ENCODE assay signal across 25 cellular contexts in genomic region chr19:5881543-5882299, GRCh38. TPM values are rescaled to one million over a fixed set of nuclear protein-coding genes. Genes with fewer than 3 reads are reported as not detected.
A peak's percentile ranks its signal among the peaks of the same experiment; 100 is the strongest.
DNase-seq lines count a peak whose midpoint lies in the region; TF ChIP-seq lines count a peak whose summit lies in the region.
"Had no signal": no experiment of that assay in that cellular context is flagged by ENCODE, and none has a peak within 500 bp of the region (broad histone marks: within the 10 kb centered on the region; RNA-seq: fewer than 3 reads in every experiment).

No MANE protein-coding gene starts in this region.

- H3K79me1 ChIP-seq in neuronal stem cell (ENCODE audit: low read depth, low read length) = no peaks in the 10 kb centered on the region

- H4K8ac ChIP-seq in neuronal stem cell (ENCODE audit: low read depth, low read length) = no peak overlapping the region

- peak overlapping the region; percentile 17 for H3K18ac ChIP-seq in neuronal stem cell (ENCODE audit: low read length)

- no peaks in the 10 kb centered on the region for H3K27me3 ChIP-seq in neuronal stem cell (ENCODE audit: control insufficient read depth in 3 of 3, insufficient read depth in 3 of 3, low read depth in 1 of 3, low read length in 3 of 3)
- H3K27me3 ChIP-seq: BLaER1 had no signal

- no peak overlapping the region for H2AFZ ChIP-seq in neuronal stem cell (ENCODE audit: low read length)

- no peaks in the 10 kb centered on the region for H3K36me3 ChIP-seq in neuronal stem cell (replicated peaks in 1 of 2; ENCODE audit: control insufficient read depth in 2 of 2, insufficient read depth in 2 of 2, low read length in 2 of 2)
- H3K36me3 ChIP-seq: BLaER1, HAP-1 had no signal

- no peak overlapping the region for H2AK5ac ChIP-seq in neuronal stem cell (ENCODE audit: low read depth, low read length)

- no peak overlapping the region for H4K91ac ChIP-seq in neuronal stem cell (ENCODE audit: low read depth, low read length, poor library complexity)

- no peak for TF ChIP-seq RAD21 in Ishikawa (IDR thresholded peaks at IDR 0.05; ENCODE audit: low read depth)

- in situ Hi-C loops in GM13976 (cut with MboI; ENCODE audit: low sequenced_read_pairs, unreplicated experiment) = no loop called here

- WGBS in neuronal stem cell (ENCODE audit: extremely low coverage in 2 of 2, insufficient read length in 2 of 2, insufficient replicate concordance in 1 of 2), 2 donors = no CpG with 5 or more reads among the region's 19 CpGs

- H3K4ac ChIP-seq in neuronal stem cell (ENCODE audit: low read length) = no peak overlapping the region

- peaks cover 15 to 20% of the 10 kb centered on the region in 2 donors for H3K4me1 ChIP-seq in neuronal stem cell (ENCODE audit: control insufficient read depth in 2 of 2, insufficient read depth in 1 of 2, low read depth in 1 of 2, low read length in 2 of 2)

- no peak overlapping the region for H2BK12ac ChIP-seq in neuronal stem cell (ENCODE audit: low read length)

- no peak overlapping the region for H3K9ac ChIP-seq in neuronal stem cell (ENCODE audit: low read depth, low read length, poor library complexity)
- H3K9ac ChIP-seq: BLaER1 had no signal

- no peak overlapping the region for H3K14ac ChIP-seq in neuronal stem cell (ENCODE audit: low read length)

- peak overlapping the region; percentile 85 for H3K23ac ChIP-seq in neuronal stem cell (ENCODE audit: low read depth, low read length, poor library complexity)

- H3K9me3 ChIP-seq in neuronal stem cell (replicated peaks in 1 of 2; ENCODE audit: control insufficient read depth in 2 of 2, insufficient read depth in 1 of 2, low read depth in 1 of 2, low read length in 2 of 2) = no peaks in the 10 kb centered on the region
- H3K9me3 ChIP-seq: BLaER1, HAP-1 had no signal

- no peak overlapping the region for H3K4me3 ChIP-seq in neuronal stem cell (ENCODE audit: low read length in 2 of 2)
- H3K4me3 ChIP-seq: BLaER1, HAP-1 had no signal

- DNase-seq in NCI-H2029 (lab: John Stamatoyannopoulos, UW) = peak; percentile 57
- no peak for DNase-seq in NCI-H2029 treated with DMSO at 0.1 percent for 48 hours (lab: John Stamatoyannopoulos, UW)
- peak; percentile 29 for DNase-seq in NCI-H524 treated with DMSO at 0.1 percent for 48 hours (lab: John Stamatoyannopoulos, UW)
- no peak for DNase-seq in neuronal stem cell (ENCODE audit: low spot score)
- no peak for DNase-seq in GM13976 (ENCODE audit: low spot score)
- no peak for DNase-seq in HT-29 (ENCODE audit: low spot score)
- no peak for DNase-seq in NAMALWA (ENCODE audit: low spot score)
- DNase-seq: activated CD8-positive, alpha-beta T cell treated with anti-CD3 and anti-CD28 coated beads for 36 hours; activated naive CD4-positive, alpha-beta T cell treated with Interleukin-2 at 50 U/mL for 16 hours; activated T-cell treated with anti-CD3 and anti-CD28 coated beads, Interleukin-2, amount 50 U/mL, for 1 hour; left cardiac atrium; midbrain; MM.1S; SIG-M5; stimulated activated CD4-positive, alpha-beta T cell treated with anti-CD3 and anti-CD28 coated beads, Interleukin-4, amount 100 ng/mL, for 24 hours; T-helper 17 cell had no signal

- TF ChIP-seq EP300 in Ishikawa (IDR thresholded peaks at IDR 0.05; ENCODE audit: borderline replicate concordance) = peak; percentile 72

- no peak overlapping the region for H2BK120ac ChIP-seq in neuronal stem cell (ENCODE audit: low read depth, low read length)

- no peak overlapping the region for H3K4me2 ChIP-seq in neuronal stem cell (ENCODE audit: insufficient read depth, low read length, poor library complexity, severe bottlenecking)

- TF ChIP-seq CTCF in GM13976 (IDR thresholded peaks at IDR 0.05; ENCODE audit: borderline replicate concordance, control extremely low read depth, extremely low read depth, insufficient read depth, missing control alignments) = no peak

- H2BK5ac ChIP-seq in neuronal stem cell (ENCODE audit: low read length) = no peak overlapping the region

- H3K27ac ChIP-seq in neuronal stem cell (replicated peaks; ENCODE audit: low read length) = no peak overlapping the region
- H3K27ac ChIP-seq: BLaER1 had no signal

- H2BK15ac ChIP-seq in neuronal stem cell (ENCODE audit: low read length) = no peak overlapping the region

TF ChIP-seq in Ishikawa, 13 proteins besides CTCF, POLR2A, EP300 and RAD21:
- TF ChIP-seq CREB1 (IDR thresholded peaks at IDR 0.05; ENCODE audit: low read depth) = no peak
- no peak for TF ChIP-seq TAF1 (IDR thresholded peaks at IDR 0.05; ENCODE audit: low read depth)
- peak; percentile 27 for TF ChIP-seq NFIC (IDR thresholded peaks at IDR 0.05)
- TF ChIP-seq YY1 (IDR thresholded peaks at IDR 0.05; ENCODE audit: low read depth) = no peak
- TF ChIP-seq, protein P1, sequence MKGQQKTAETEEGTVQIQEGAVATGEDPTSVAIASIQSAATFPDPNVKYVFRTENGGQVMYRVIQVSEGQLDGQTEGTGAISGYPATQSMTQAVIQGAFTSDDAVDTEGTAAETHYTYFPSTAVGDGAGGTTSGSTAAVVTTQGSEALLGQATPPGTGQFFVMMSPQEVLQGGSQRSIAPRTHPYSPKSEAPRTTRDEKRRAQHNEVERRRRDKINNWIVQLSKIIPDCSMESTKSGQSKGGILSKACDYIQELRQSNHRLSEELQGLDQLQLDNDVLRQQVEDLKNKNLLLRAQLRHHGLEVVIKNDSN (IDR thresholded peaks at IDR 0.05) = no peak
- no peak for TF ChIP-seq CEBPB (IDR thresholded peaks at IDR 0.05)
- TF ChIP-seq FOXM1 (IDR thresholded peaks at IDR 0.05; ENCODE audit: borderline replicate concordance, low read depth) = peak; percentile 29; the same call in 1 of the 2 replicates
- TF ChIP-seq, protein P2, sequence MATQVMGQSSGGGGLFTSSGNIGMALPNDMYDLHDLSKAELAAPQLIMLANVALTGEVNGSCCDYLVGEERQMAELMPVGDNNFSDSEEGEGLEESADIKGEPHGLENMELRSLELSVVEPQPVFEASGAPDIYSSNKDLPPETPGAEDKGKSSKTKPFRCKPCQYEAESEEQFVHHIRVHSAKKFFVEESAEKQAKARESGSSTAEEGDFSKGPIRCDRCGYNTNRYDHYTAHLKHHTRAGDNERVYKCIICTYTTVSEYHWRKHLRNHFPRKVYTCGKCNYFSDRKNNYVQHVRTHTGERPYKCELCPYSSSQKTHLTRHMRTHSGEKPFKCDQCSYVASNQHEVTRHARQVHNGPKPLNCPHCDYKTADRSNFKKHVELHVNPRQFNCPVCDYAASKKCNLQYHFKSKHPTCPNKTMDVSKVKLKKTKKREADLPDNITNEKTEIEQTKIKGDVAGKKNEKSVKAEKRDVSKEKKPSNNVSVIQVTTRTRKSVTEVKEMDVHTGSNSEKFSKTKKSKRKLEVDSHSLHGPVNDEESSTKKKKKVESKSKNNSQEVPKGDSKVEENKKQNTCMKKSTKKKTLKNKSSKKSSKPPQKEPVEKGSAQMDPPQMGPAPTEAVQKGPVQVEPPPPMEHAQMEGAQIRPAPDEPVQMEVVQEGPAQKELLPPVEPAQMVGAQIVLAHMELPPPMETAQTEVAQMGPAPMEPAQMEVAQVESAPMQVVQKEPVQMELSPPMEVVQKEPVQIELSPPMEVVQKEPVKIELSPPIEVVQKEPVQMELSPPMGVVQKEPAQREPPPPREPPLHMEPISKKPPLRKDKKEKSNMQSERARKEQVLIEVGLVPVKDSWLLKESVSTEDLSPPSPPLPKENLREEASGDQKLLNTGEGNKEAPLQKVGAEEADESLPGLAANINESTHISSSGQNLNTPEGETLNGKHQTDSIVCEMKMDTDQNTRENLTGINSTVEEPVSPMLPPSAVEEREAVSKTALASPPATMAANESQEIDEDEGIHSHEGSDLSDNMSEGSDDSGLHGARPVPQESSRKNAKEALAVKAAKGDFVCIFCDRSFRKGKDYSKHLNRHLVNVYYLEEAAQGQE (IDR thresholded peaks at IDR 0.05; ENCODE audit: low read depth) = no peak
- peak; percentile 90 for TF ChIP-seq TCF12 (IDR thresholded peaks at IDR 0.05; ENCODE audit: low read depth)
- TF ChIP-seq, protein P3, sequence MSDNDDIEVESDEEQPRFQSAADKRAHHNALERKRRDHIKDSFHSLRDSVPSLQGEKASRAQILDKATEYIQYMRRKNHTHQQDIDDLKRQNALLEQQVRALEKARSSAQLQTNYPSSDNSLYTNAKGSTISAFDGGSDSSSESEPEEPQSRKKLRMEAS (IDR thresholded peaks at IDR 0.05) = peak; percentile 39; the same call in 1 of the 2 replicates
- no peak for TF ChIP-seq TEAD4 (IDR thresholded peaks at IDR 0.05)
- TF ChIP-seq ZBTB7A (IDR thresholded peaks at IDR 0.05; ENCODE audit: low read depth) = no peak
- TF ChIP-seq EGR1 (IDR thresholded peaks at IDR 0.05) = peak; percentile 45; the same call in 1 of the 2 replicates
TF ChIP-seq in Ishikawa: peak in this region for 5.

RNA-seq across cellular contexts. Expression of gene FUT5, which starts 11.4 kb away (rescaled TPM):
- 0.38 TPM for polyA plus RNA-seq in neuronal stem cell (2013, experiment 1 of 2)
- 0.39 TPM for polyA plus RNA-seq in neuronal stem cell (2013, experiment 2 of 2)
- total RNA-seq in HT-29 (2014; rRNA removed; shearing (Covaris generic)) = not detected in 2 replicates
- total RNA-seq: A673; activated CD8-positive, alpha-beta T cell treated with anti-CD3 and anti-CD28 coated beads for 36 hours; esophagus mucosa; glomerular endothelial cell; left cardiac atrium; progenitor cell of endocrine pancreas; ureter had no signal
- polyA plus RNA-seq: neural cell had no signal

RNA-seq across cellular contexts. Expression of gene NDUFA11, which starts 21.9 kb away (rescaled TPM):
- polyA plus RNA-seq in neuronal stem cell (2013, experiment 1 of 2) = 244 TPM
- 235 TPM for polyA plus RNA-seq in neuronal stem cell (2013, experiment 2 of 2)
- total RNA-seq in HT-29 (2014; rRNA removed; shearing (Covaris generic)) = 265 and 313 TPM in 2 replicates

RNA-seq across cellular contexts. Expression of gene VMAC, which starts 23.0 kb away (rescaled TPM):
- 2.7 TPM for polyA plus RNA-seq in neuronal stem cell (2013, experiment 1 of 2)
- polyA plus RNA-seq in neuronal stem cell (2013, experiment 2 of 2) = 2.4 TPM
- 3.5 and 6.0 TPM in 2 replicates for total RNA-seq in HT-29 (2014; rRNA removed; shearing (Covaris generic))

RNA-seq across cellular contexts. Expression of gene FUT3, which starts 30.5 kb away (rescaled TPM):
- 1.4 TPM for polyA plus RNA-seq in neuronal stem cell (2013, experiment 1 of 2)
- polyA plus RNA-seq in neuronal stem cell (2013, experiment 2 of 2) = 1.3 TPM
- 2.8 and 3.9 TPM in 2 replicates for total RNA-seq in HT-29 (2014; rRNA removed; shearing (Covaris generic))
- total RNA-seq: A673; activated CD8-positive, alpha-beta T cell treated with anti-CD3 and anti-CD28 coated beads for 36 hours; glomerular endothelial cell; left cardiac atrium; progenitor cell of endocrine pancreas had no signal

RNA-seq across cellular contexts. Expression of gene CAPS, which starts 32.3 kb away (rescaled TPM):
- 3.0 TPM for polyA plus RNA-seq in neuronal stem cell (2013, experiment 1 of 2)
- 3.0 TPM for polyA plus RNA-seq in neuronal stem cell (2013, experiment 2 of 2)
- total RNA-seq in HT-29 (2014; rRNA removed; shearing (Covaris generic)) = 13.9 and 20.1 TPM in 2 replicates

Comparison
In these comparisons a context has a peak if more than half of its experiments do, and no peak if none do; other contexts are left out.
1. DNase-seq: peak in NCI-H2029 (single experiment) and NCI-H524 treated with DMSO at 0.1 percent for 48 hours (single experiment); none in NCI-H2029 treated with DMSO at 0.1 percent for 48 hours (single experiment), neuronal stem cell (single experiment), GM13976 (single experiment), HT-29 (single experiment) and NAMALWA (single experiment).